In the genomic region with DNA sequence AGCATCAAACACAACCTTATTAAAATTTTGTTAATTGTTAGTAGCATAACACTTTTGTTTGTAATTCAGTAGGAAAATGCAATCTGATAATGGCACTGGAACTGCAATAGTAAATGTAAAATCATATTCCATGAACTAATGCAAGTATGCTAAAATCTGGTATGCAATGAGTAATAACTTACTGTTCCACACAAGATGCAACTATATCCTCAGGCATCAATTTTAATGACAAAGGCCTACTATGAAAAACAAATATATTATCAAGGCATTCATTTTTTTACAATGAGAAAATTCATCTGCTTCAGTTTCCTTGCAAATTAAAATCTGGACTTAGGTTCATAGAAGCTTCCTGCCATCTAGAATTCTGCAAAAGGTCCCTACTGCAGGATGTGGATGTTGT, we compare ENCODE assay signal across 11 cellular contexts. TPM values are rescaled to one million over a fixed set of nuclear protein-coding genes. Genes with fewer than 3 reads are reported as not detected.
A peak's percentile ranks its signal among the peaks of the same experiment; 100 is the strongest.
DNase-seq lines count a peak whose midpoint lies in the region; ATAC-seq and TF ChIP-seq lines count a peak whose summit lies in the region.
"Had no signal": no experiment of that assay in that cellular context is flagged by ENCODE, and none has a peak within 500 bp of the region (broad histone marks: within the 10 kb centered on the region; RNA-seq: fewer than 3 reads in every experiment).

No MANE protein-coding gene starts in this region.

- POLR2A ChIA-PET in activated CD8-positive, alpha-beta T cell treated with anti-CD3 and anti-CD28 coated beads, Interleukin-2, amount 10 ng/mL, durations not matched to agents 7 days and 5 days (lab: Charles Lee): no interaction called here

- no peak for ATAC-seq in activated CD8-positive, alpha-beta T cell treated with anti-CD3 and anti-CD28 coated beads, Interleukin-2, amount 10 ng/mL, durations not matched to agents 7 days and 5 days

- H3K4me3 Mint-ChIP-seq in activated CD8-positive, alpha-beta T cell treated with anti-CD3 and anti-CD28 coated beads, Interleukin-2, amount 10 ng/mL, durations not matched to agents 7 days and 5 days: no peak overlapping the region

- no peak for TF ChIP-seq EP300 in sigmoid colon (IDR thresholded peaks at IDR 0.05)

- H3K27ac ChIP-seq in Peyer's patch (peak overlapping the region in 3 of 4 donors; percentile 87 to 96 (median 95)), epithelial cell of prostate (peak overlapping the region; percentile 77), sigmoid colon (peak overlapping the region; percentile 88 to 94 (median 92))

- peaks cover 3% of the 10 kb centered on the region for H3K36me3 Mint-ChIP-seq in activated CD8-positive, alpha-beta T cell treated with anti-CD3 and anti-CD28 coated beads, Interleukin-2, amount 10 ng/mL, durations not matched to agents 7 days and 5 days (ENCODE audit: low read depth)

- H3K36me3 ChIP-seq in Peyer's patch: no peaks in the 10 kb centered on the region
- no peaks in the 10 kb centered on the region for H3K36me3 ChIP-seq in sigmoid colon

- no peaks in the 10 kb centered on the region for H3K9me3 ChIP-seq in Peyer's patch
- no peaks in the 10 kb centered on the region for H3K9me3 ChIP-seq in sigmoid colon
- H3K9me3 ChIP-seq: testis had no signal

- peaks cover 33% of the 10 kb centered on the region for H3K4me1 Mint-ChIP-seq in activated CD8-positive, alpha-beta T cell treated with anti-CD3 and anti-CD28 coated beads, Interleukin-2, amount 10 ng/mL, durations not matched to agents 7 days and 5 days (ENCODE audit: low read depth)

- TF ChIP-seq POLR2A in Peyer's patch (IDR thresholded peaks at IDR 0.05): no peak
- TF ChIP-seq POLR2A in sigmoid colon (IDR thresholded peaks at IDR 0.05): no peak

- TF ChIP-seq CTCF in GM12865 (IDR thresholded peaks at IDR 0.05; ENCODE audit: insufficient read depth, low read depth, low read length, missing control alignments) (no peak), Peyer's patch (IDR thresholded peaks at IDR 0.05) (no peak), sigmoid colon (IDR thresholded peaks at IDR 0.05) (no peak)

- DNase-seq in GM12865 (ENCODE audit: low read depth) (no peak), Peyer's patch (no peak), epithelial cell of prostate (ENCODE audit: low read depth, low spot score) (peak; percentile 31), sigmoid colon (no peak), T-helper 1 cell (no peak), NCI-H146 (lab: John Stamatoyannopoulos, UW) (no peak)
- DNase-seq in activated CD8-positive, alpha-beta T cell treated with anti-CD3 and anti-CD28 coated beads, Interleukin-2, amount 10 ng/mL, durations not matched to agents 7 days and 5 days: no peak
- DNase-seq: activated CD4-positive, alpha-beta T cell treated with anti-CD3 and anti-CD28 coated beads for 1 hour; GOT3; NCI-H69; testis had no signal

- CTCF ChIA-PET in activated CD8-positive, alpha-beta T cell treated with anti-CD3 and anti-CD28 coated beads, Interleukin-2, amount 10 ng/mL, durations not matched to agents 7 days and 5 days (lab: Charles Lee): interaction anchor here (1.2 to 1.9 kb wide), 4 partner anchors 131 to 169 kb away, joined by 3 to 5 read pairs (median 4); no protein-coding TSS in a partner anchor

- intact Hi-C loops in sigmoid colon (cut with DNase I): no loop called here

- peaks cover 4% of the 10 kb centered on the region for H3K27me3 Mint-ChIP-seq in activated CD8-positive, alpha-beta T cell treated with anti-CD3 and anti-CD28 coated beads, Interleukin-2, amount 10 ng/mL, durations not matched to agents 7 days and 5 days (ENCODE audit: low read depth)

- no peak overlapping the region for H3K27ac Mint-ChIP-seq in activated CD8-positive, alpha-beta T cell treated with anti-CD3 and anti-CD28 coated beads, Interleukin-2, amount 10 ng/mL, durations not matched to agents 7 days and 5 days

- H3K27me3 ChIP-seq in Peyer's patch (no peaks in the 10 kb centered on the region), sigmoid colon (no peaks in the 10 kb centered on the region)
- H3K27me3 ChIP-seq: testis had no signal

- H3K4me1 ChIP-seq in Peyer's patch (peaks cover 0 to 16% (median 2%) of the 10 kb centered on the region in 4 donors), sigmoid colon (peaks cover 0 to 34% (median 22%) of the 10 kb centered on the region in 4 donors)

- H3K4me3 ChIP-seq in GM12865 (ENCODE audit: low read depth, low read length) (peak overlapping the region; percentile 92), Peyer's patch (no peak overlapping the region), sigmoid colon (no peak overlapping the region)

- H3K9me3 Mint-ChIP-seq in activated CD8-positive, alpha-beta T cell treated with anti-CD3 and anti-CD28 coated beads, Interleukin-2, amount 10 ng/mL, durations not matched to agents 7 days and 5 days (ENCODE audit: insufficient read depth): no peaks in the 10 kb centered on the region

RNA-seq across cellular contexts. Expression of a gene that starts 1.4 kb away (rescaled TPM):
- total RNA-seq in Peyer's patch (1 to 10 TPM; 2.5 to 5.1 (median 3.7) TPM), sigmoid colon (10 to 100 TPM in 3 of 4 donors, 1 to 10 TPM in 1; 7.8 to 12.8 (median 10.3) TPM)
- 1 to 10 TPM; 1.2 to 4.4 (median 1.8) TPM for polyA plus RNA-seq in sigmoid colon
- 1 to 10 TPM; 8.7 to 9.1 TPM for total RNA-seq in activated CD8-positive, alpha-beta T cell treated with anti-CD3 and anti-CD28 coated beads, Interleukin-2, amount 10 ng/mL, durations not matched to agents 7 days and 5 days
